In genomic region chr11:19713221-19714092, GRCh38 we compare ENCODE assay signal across 9 cellular contexts. TPM values are rescaled to one million over a fixed set of nuclear protein-coding genes. Genes with fewer than 3 reads are reported as not detected.
DNase-seq lines count a peak whose midpoint lies in the region; FAIRE-seq and TF ChIP-seq lines count a peak whose summit lies in the region.
"Had no signal": no experiment of that assay in that cellular context is flagged by ENCODE, and none has a peak within 500 bp of the region (broad histone marks: within the 10 kb centered on the region; RNA-seq: fewer than 3 reads in every experiment).

No MANE protein-coding gene starts in this region.

- peaks cover 20% of the 10 kb centered on the region for H3K27me3 Mint-ChIP-seq in activated naive CD4-positive, alpha-beta T cell treated with anti-CD3 and anti-CD28 coated beads, Interleukin-2, amount 50 U/mL, for 24 hours
- H3K27me3 Mint-ChIP-seq in osteocyte (ENCODE audit: unreplicated experiment), result no peaks in the 10 kb centered on the region

- no peaks in the 10 kb centered on the region for H3K36me3 ChIP-seq in Peyer's patch
- H3K36me3 ChIP-seq in endothelial cell of umbilical vein (ENCODE audit: control insufficient read depth in 2 of 2, extremely low read depth in 1 of 2, insufficient read depth in 2 of 2, low read length in 2 of 2), result no peaks in the 10 kb centered on the region

- peaks cover 54% of the 10 kb centered on the region for H3K79me2 ChIP-seq in endothelial cell of umbilical vein (ENCODE audit: control insufficient read depth, insufficient read depth, low read length)

- H3K4me1 ChIP-seq in Peyer's patch (peaks cover 0 to 28% (median 7%) of the 10 kb centered on the region in 4 donors), endothelial cell of umbilical vein (ENCODE audit: control insufficient read depth, extremely low read depth, insufficient read depth, low read length) (peaks cover 40% of the 10 kb centered on the region)

- peak overlapping the region in 2 of 4 donors; percentile 70 to 89 for H3K27ac ChIP-seq in Peyer's patch
- H3K27ac ChIP-seq in endothelial cell of umbilical vein (ENCODE audit: insufficient read depth, low read depth, low read length), result peak overlapping the region; percentile 93

- H3K9me3 ChIP-seq in Peyer's patch, result no peaks in the 10 kb centered on the region
- H3K9me3 ChIP-seq in endothelial cell of umbilical vein (replicated peaks; ENCODE audit: control insufficient read depth, insufficient read depth, low read length), result no peaks in the 10 kb centered on the region

- H3K9me3 Mint-ChIP-seq in activated naive CD4-positive, alpha-beta T cell treated with anti-CD3 and anti-CD28 coated beads, Interleukin-2, amount 50 U/mL, for 24 hours, result no peaks in the 10 kb centered on the region
- no peaks in the 10 kb centered on the region for H3K9me3 Mint-ChIP-seq in osteocyte (ENCODE audit: unreplicated experiment)

- POLR2A ChIA-PET in endothelial cell of umbilical vein (lab: Charles Lee), result interaction anchor here (1.1 kb wide), 1 partner anchor 10 kb away, joined by 6 read pairs; no protein-coding TSS in a partner anchor

- H4K20me1 ChIP-seq in endothelial cell of umbilical vein (replicated peaks; ENCODE audit: control insufficient read depth, extremely low read depth, insufficient read depth, low read length), result no peaks in the 10 kb centered on the region

- H3K4me1 Mint-ChIP-seq in activated naive CD4-positive, alpha-beta T cell treated with anti-CD3 and anti-CD28 coated beads, Interleukin-2, amount 50 U/mL, for 24 hours, result peaks cover 26% of the 10 kb centered on the region
- H3K4me1 Mint-ChIP-seq in osteocyte (ENCODE audit: unreplicated experiment), result peaks cover 48% of the 10 kb centered on the region

- no peak overlapping the region for H3K27ac Mint-ChIP-seq in activated naive CD4-positive, alpha-beta T cell treated with anti-CD3 and anti-CD28 coated beads, Interleukin-2, amount 50 U/mL, for 24 hours
- peak overlapping the region; percentile 89 for H3K27ac Mint-ChIP-seq in osteocyte (ENCODE audit: unreplicated experiment)

- CTCF ChIA-PET in endothelial cell of umbilical vein (lab: Charles Lee), result interaction anchor here (0.6 to 3.3 kb wide), 17 partner anchors 10 to 190 kb away, joined by 3 to 34 read pairs (median 7); no protein-coding TSS in a partner anchor

- H3K4me2 ChIP-seq in endothelial cell of umbilical vein (ENCODE audit: insufficient read depth, low read length), result peak overlapping the region; percentile 71

- no peaks in the 10 kb centered on the region for H3K9me1 ChIP-seq in endothelial cell of umbilical vein (replicated peaks; ENCODE audit: control insufficient read depth, extremely low read depth, insufficient read depth, low read length)

- no TSS peak for BruUV-seq in endothelial cell of umbilical vein (replicated peaks; lab: Mats Ljungman, UMichigan)

- no peak for TF ChIP-seq POLR2A in Peyer's patch (IDR thresholded peaks at IDR 0.05)
- TF ChIP-seq POLR2A in endothelial cell of umbilical vein (IDR thresholded peaks at IDR 0.05; ENCODE audit: low read depth, low read length), result no peak

- H3K27me3 ChIP-seq in Peyer's patch (peaks cover 0 to 14% of the 10 kb centered on the region in 2 donors), endothelial cell of umbilical vein (ENCODE audit: control insufficient read depth in 2 of 2, insufficient read depth in 2 of 2, low read length in 2 of 2) (no peaks in the 10 kb centered on the region)

- peak overlapping the region; percentile 87 for H3K4me3 Mint-ChIP-seq in activated naive CD4-positive, alpha-beta T cell treated with anti-CD3 and anti-CD28 coated beads, Interleukin-2, amount 50 U/mL, for 24 hours
- H3K4me3 Mint-ChIP-seq in osteocyte (ENCODE audit: unreplicated experiment), result peak overlapping the region; percentile 90

- TF ChIP-seq CTCF in Peyer's patch (IDR thresholded peaks at IDR 0.05), result no peak
- no peak for TF ChIP-seq CTCF in endothelial cell of umbilical vein (IDR thresholded peaks at IDR 0.05; ENCODE audit: extremely low read depth in 1 of 2, insufficient read depth in 1 of 2, low read depth in 1 of 2, low read length in 2 of 2)
- no peak for TF ChIP-seq CTCF in osteocyte (IDR thresholded peaks at IDR 0.05)

- no peak for DNase-seq in activated naive CD4-positive, alpha-beta T cell treated with anti-CD3 and anti-CD28 coated beads, Interleukin-2, amount 50 U/mL, for 16 hours
- no peak for DNase-seq in Peyer's patch
- DNase-seq in endothelial cell of umbilical vein (ENCODE audit: low read depth, low spot score), result peak; percentile 10
- no peak for DNase-seq in osteocyte (ENCODE audit: extremely low spot score, unreplicated experiment)
- DNase-seq in SHP77 treated with DMSO at 0.1 percent for 48 hours (lab: John Stamatoyannopoulos, UW), result no peak
- DNase-seq in CD1c-positive myeloid dendritic cell (ENCODE audit: extremely low spot score), result no peak
- no peak for DNase-seq in SHP77 (lab: John Stamatoyannopoulos, UW)

- H3K9ac ChIP-seq in endothelial cell of umbilical vein (replicated peaks; ENCODE audit: extremely low read depth, insufficient read depth, low read length), result peak overlapping the region; percentile 79

- intact Hi-C loops in endothelial cell of umbilical vein (cut with micrococcal nuclease), result loop anchor here (1.0 to 10.0 kb wide), 3 partner anchors 63 to 1319 kb away; partner anchors contain the start of gene LDHA

- no peaks in the 10 kb centered on the region for H3K36me3 Mint-ChIP-seq in activated naive CD4-positive, alpha-beta T cell treated with anti-CD3 and anti-CD28 coated beads, Interleukin-2, amount 50 U/mL, for 24 hours
- no peaks in the 10 kb centered on the region for H3K36me3 Mint-ChIP-seq in osteocyte (ENCODE audit: unreplicated experiment)

- peak overlapping the region; percentile 73 for H2AFZ ChIP-seq in endothelial cell of umbilical vein (ENCODE audit: low read depth, low read length)

- no peak for FAIRE-seq in endothelial cell of umbilical vein (lab: Jason Lieb, UNC)
- FAIRE-seq: endometrium had no signal

- dilution Hi-C loops in endothelial cell of umbilical vein (cut with MboI; ENCODE audit: extremely low pct_ligation_motif_present, low sequenced_read_pairs), result no loop called here

- H3K4me3 ChIP-seq in Peyer's patch (peak overlapping the region; percentile 42 to 68 (median 59)), endothelial cell of umbilical vein (replicated peaks in 1 of 3; ENCODE audit: insufficient read depth in 1 of 3, low read depth in 1 of 3, low read length in 3 of 3) (peak overlapping the region; percentile 56 to 86 (median 84))

TF ChIP-seq in endothelial cell of umbilical vein, 7 proteins besides CTCF, POLR2A, EP300 and RAD21:
- TF ChIP-seq POLR2AphosphoS5 (IDR thresholded peaks at IDR 0.05; ENCODE audit: insufficient read depth, low read depth, low read length) (peak; percentile 11), MYC (IDR thresholded peaks at IDR 0.05; ENCODE audit: low read depth, low read length) (no peak)

RNA-seq across cellular contexts. Expression of gene NAV2, which starts 0.8 kb away (rescaled TPM):
- total RNA-seq in Peyer's patch, result 10 to 100 TPM in 3 of 4 donors, 1 to 10 TPM in 1; 6.0 to 48.7 (median 20.1) TPM
- 45.8 and 68.0 TPM in 2 replicates for total RNA-seq in endothelial cell of umbilical vein
- polyA plus RNA-seq in endothelial cell of umbilical vein, result 10.9 and 11.0 TPM in 2 replicates
- polyA plus RNA-seq in endothelial cell of umbilical vein (2011; cell fraction: cytosol; rRNA removed), result 10.3 and 10.4 TPM in 2 replicates
- 45.3 and 49.3 TPM in 2 replicates for polyA plus RNA-seq in endothelial cell of umbilical vein (2011; cell fraction: nucleus; rRNA removed)
- 22.2 and 26.4 TPM in 2 replicates for polyA plus RNA-seq in endothelial cell of umbilical vein (2012)
- 47.7 and 51.4 TPM in 2 replicates for polyA minus RNA-seq in endothelial cell of umbilical vein
- polyA minus RNA-seq in endothelial cell of umbilical vein (2011; cell fraction: cytosol; rRNA and poly(A)+ RNA removed), result 5.6 TPM
- polyA minus RNA-seq in endothelial cell of umbilical vein (2011; cell fraction: nucleus; rRNA and poly(A)+ RNA removed), result 76.8 and 77.0 TPM in 2 replicates
- total RNA-seq in osteocyte, result 30.4 and 31.4 TPM in 2 replicates
